8 cellular contexts compared by ENCODE assay signal in genomic region chr6:53309059-53309896, GRCh38. TPM values are rescaled to one million over a fixed set of nuclear protein-coding genes. Genes with fewer than 3 reads are reported as not detected.
A peak's percentile ranks its signal among the peaks of the same experiment; 100 is the strongest.
DNase-seq lines count a peak whose midpoint lies in the region; ATAC-seq lines count a peak whose summit lies in the region.

No MANE protein-coding gene starts in this region.

- peaks cover 0 to 2% of the 10 kb centered on the region in 2 donors for H3K36me3 Mint-ChIP-seq in activated T-cell treated with anti-CD3 and anti-CD28 coated beads, Interleukin-2, amount 50 U/mL, for 72 hours (ENCODE audit: insufficient read depth in 2 of 2)

- no peak overlapping the region for H3K4me3 ChIP-seq in rectal smooth muscle tissue (ENCODE audit: low read length)

- H3K27ac ChIP-seq in rectal smooth muscle tissue (ENCODE audit: low read depth, low read length) = peak overlapping the region; percentile 11

- no peak overlapping the region for H3K9ac ChIP-seq in rectal smooth muscle tissue (ENCODE audit: low read length)

- no peaks in the 10 kb centered on the region for H3K27me3 ChIP-seq in rectal smooth muscle tissue (ENCODE audit: control insufficient read depth, insufficient read depth, low read length)

- no peak for DNase-seq in activated T-cell treated with anti-CD3 and anti-CD28 coated beads, Interleukin-2, amount 50 U/mL, for 72 hours
- DNase-seq in activated T-cell treated with anti-CD3 and anti-CD28 coated beads, Interleukin-2, amount 50 U/mL, for 1 hour = no peak
- DNase-seq in NCI-H2029 treated with DMSO at 0.1 percent for 48 hours (lab: John Stamatoyannopoulos, UW) (peak; percentile 80), cerebellar cortex (ENCODE audit: low spot score) (peak; percentile 70), globus pallidus (ENCODE audit: low spot score) (no peak), UCSD-AML1 (lab: John Stamatoyannopoulos, UW; ENCODE audit: unreplicated experiment) (no peak)

- no peak for ATAC-seq in activated T-cell treated with anti-CD3 and anti-CD28 coated beads, Interleukin-2, amount 50 U/mL, for 72 hours (replicated peaks in 1 of 2)
- peak; percentile 39 for ATAC-seq in HG02610 (IDR thresholded peaks at IDR 0.05; ENCODE audit: unreplicated experiment)

- H3K4me3 Mint-ChIP-seq in activated T-cell treated with anti-CD3 and anti-CD28 coated beads, Interleukin-2, amount 50 U/mL, for 72 hours = peak overlapping the region in 1 of 2 donors; percentile 74

- no peaks in the 10 kb centered on the region for H3K9me3 Mint-ChIP-seq in activated T-cell treated with anti-CD3 and anti-CD28 coated beads, Interleukin-2, amount 50 U/mL, for 72 hours

- H3K4me1 Mint-ChIP-seq in activated T-cell treated with anti-CD3 and anti-CD28 coated beads, Interleukin-2, amount 50 U/mL, for 72 hours (ENCODE audit: low read depth) = peaks cover 84% of the 10 kb centered on the region

- H3K27ac Mint-ChIP-seq in activated T-cell treated with anti-CD3 and anti-CD28 coated beads, Interleukin-2, amount 50 U/mL, for 72 hours = peak overlapping the region; percentile 82

- no peaks in the 10 kb centered on the region for H3K27me3 Mint-ChIP-seq in activated T-cell treated with anti-CD3 and anti-CD28 coated beads, Interleukin-2, amount 50 U/mL, for 72 hours (ENCODE audit: low read depth)

- H3K4me1 ChIP-seq in rectal smooth muscle tissue (ENCODE audit: control insufficient read depth, insufficient read depth, low read length) = peaks cover 12% of the 10 kb centered on the region

- no peaks in the 10 kb centered on the region for H3K36me3 ChIP-seq in rectal smooth muscle tissue (ENCODE audit: control insufficient read depth, insufficient read depth, low read length)

RNA-seq across cellular contexts. Expression of gene ELOVL5, which starts 39.5 kb away (rescaled TPM):
- 100 to 1,000 TPM; 102 to 108 TPM for total RNA-seq in activated T-cell treated with anti-CD3 and anti-CD28 coated beads, Interleukin-2, amount 50 U/mL, for 72 hours

Comparison
In these comparisons a context has a peak if more than half of its experiments do, and no peak if none do; other contexts are left out.
1. DNase-seq: peak in NCI-H2029 treated with DMSO at 0.1 percent for 48 hours (single experiment) and cerebellar cortex (single experiment); none in activated T-cell treated with anti-CD3 and anti-CD28 coated beads, Interleukin-2, amount 50 U/mL, for 72 hours (0 of 2), activated T-cell treated with anti-CD3 and anti-CD28 coated beads, Interleukin-2, amount 50 U/mL, for 1 hour (single experiment), globus pallidus (single experiment) and UCSD-AML1 (single experiment).